Comparison of ENCODE assay signal across 28 cellular contexts in the genomic region with DNA sequence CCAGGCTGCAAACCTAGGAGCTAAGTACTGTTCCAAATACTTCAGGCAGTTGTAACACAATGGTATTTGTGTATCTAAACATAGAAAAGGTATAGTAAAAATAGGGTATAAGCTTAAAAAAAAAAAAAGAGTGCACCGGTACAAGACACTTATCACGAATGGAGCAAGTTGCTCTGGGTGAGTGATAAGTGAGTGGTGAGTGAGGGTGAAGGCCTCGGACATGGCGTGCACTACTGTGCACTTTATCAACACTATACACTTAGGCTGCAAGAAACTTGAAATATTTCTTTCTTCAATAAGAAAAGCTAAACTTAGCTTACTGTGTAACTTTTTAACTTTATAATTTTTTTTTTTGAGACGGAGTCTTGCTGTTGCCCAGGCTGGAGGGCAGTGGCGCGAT.
"Had no signal": no experiment of that assay in that cellular context is flagged by ENCODE, and none has a peak within 500 bp of the region (broad histone marks: within the 10 kb centered on the region; RNA-seq: fewer than 3 reads in every experiment).

No MANE protein-coding gene starts in this region.

- H3K36me3 Mint-ChIP-seq: stimulated activated effector memory CD8-positive, alpha-beta T cell treated with anti-CD3 and anti-CD28 coated beads, Interleukin-12 subunit alpha, Interleukin-12 subunit beta, amount 100 ng/mL, for 72 hours; stimulated activated memory B cell treated with anti-CD40 and anti-IgM and Interleukin-4, amounts not matched to agents 10 μg/mL and 1 μg/mL and 100 μg/mL, for 72 hours; stimulated activated naive B cell treated with anti-CD40 and anti-IgM and Interleukin-4, amounts not matched to agents 10 μg/mL and 1 μg/mL and 100 μg/mL, for 72 hours; type B pancreatic cell had no signal

- H3K27me3 ChIP-seq: testis, thyroid gland, upper lobe of left lung, upper lobe of right lung, uterus, vagina had no signal

- H3K4me1 Mint-ChIP-seq: stimulated activated memory B cell treated with anti-CD40 and anti-IgM and Interleukin-4, amounts not matched to agents 10 μg/mL and 1 μg/mL and 100 μg/mL, for 72 hours; stimulated activated naive B cell treated with anti-CD40 and anti-IgM and Interleukin-4, amounts not matched to agents 10 μg/mL and 1 μg/mL and 100 μg/mL, for 72 hours had no signal

- H3K27ac ChIP-seq: stomach, suprapubic skin, testis, thoracic aorta, thyroid gland, tibial artery, tibial nerve, transverse colon, upper lobe of left lung, upper lobe of right lung, uterus, vagina had no signal

- H3K4me3 ChIP-seq: stomach, suprapubic skin, testis, thoracic aorta, thyroid gland, tibial artery, tibial nerve, transverse colon, upper lobe of left lung, upper lobe of right lung, uterus, vagina had no signal

- H3K27ac Mint-ChIP-seq: stimulated activated effector memory CD8-positive, alpha-beta T cell treated with anti-CD3 and anti-CD28 coated beads, Interleukin-12 subunit alpha, Interleukin-12 subunit beta, amount 100 ng/mL, for 72 hours; stimulated activated memory B cell treated with anti-CD40 and anti-IgM and Interleukin-4, amounts not matched to agents 10 μg/mL and 1 μg/mL and 100 μg/mL, for 72 hours; stimulated activated naive B cell treated with anti-CD40 and anti-IgM and Interleukin-4, amounts not matched to agents 10 μg/mL and 1 μg/mL and 100 μg/mL, for 72 hours; stimulated activated naive CD8-positive, alpha-beta T cell treated with anti-CD3 and anti-CD28 coated beads, Interleukin-15, amount 100 ng/mL, for 72 hours; stimulated activated naive CD8-positive, alpha-beta T cell treated with anti-CD3 and anti-CD28 coated beads, Interleukin-15, Interleukin-2, amounts not matched to agents 100 ng/mL and 50 ng/mL, for 24 hours; type B pancreatic cell had no signal

- H3K4me3 Mint-ChIP-seq: stimulated activated effector memory CD8-positive, alpha-beta T cell treated with anti-CD3 and anti-CD28 coated beads, Interleukin-12 subunit alpha, Interleukin-12 subunit beta, amount 100 ng/mL, for 72 hours; stimulated activated memory B cell treated with anti-CD40 and anti-IgM and Interleukin-4, amounts not matched to agents 10 μg/mL and 1 μg/mL and 100 μg/mL, for 72 hours; stimulated activated naive B cell treated with anti-CD40 and anti-IgM and Interleukin-4, amounts not matched to agents 10 μg/mL and 1 μg/mL and 100 μg/mL, for 72 hours; stimulated activated naive CD8-positive, alpha-beta T cell treated with anti-CD3 and anti-CD28 coated beads, Interleukin-15, amount 100 ng/mL, for 72 hours; stimulated activated naive CD8-positive, alpha-beta T cell treated with anti-CD3 and anti-CD28 coated beads, Interleukin-15, Interleukin-2, amounts not matched to agents 100 ng/mL and 50 ng/mL, for 24 hours; type B pancreatic cell had no signal

- DNase-seq: stimulated activated CD4-positive, alpha-beta T cell treated with anti-CD3 and anti-CD28 coated beads, Interleukin-2, amount 100 ng/mL, for 48 hours; stimulated activated CD4-positive, alpha-beta T cell treated with anti-CD3 and anti-CD28 coated beads, Interleukin-4, amount 100 ng/mL, for 1 hour; stimulated activated CD4-positive, alpha-beta T cell treated with anti-CD3 and anti-CD28 coated beads, Interleukin-4, amount 100 ng/mL, for 24 hours; stimulated activated CD4-positive, alpha-beta T cell treated with anti-CD3 and anti-CD28 coated beads, Interleukin-4, amount 100 ng/mL, for 4 hours; stimulated activated CD8-positive, alpha-beta memory T cell treated with anti-CD3 and anti-CD28 coated beads, Interleukin-4, amount 100 ng/mL, for 48 hours; stimulated activated naive B cell treated with anti-CD40 and anti-IgM and Interleukin-4, amounts not matched to agents 10 μg/mL and 1 μg/mL and 100 μg/mL, for 72 hours; stimulated activated naive CD4-positive, alpha-beta T cell; stimulated activated naive CD4-positive, alpha-beta T cell treated with Interleukin-2 at 50 U/mL for 16 hours; stimulated activated naive CD8-positive, alpha-beta T cell treated with anti-CD3 and anti-CD28 coated beads, Interleukin-15, amount 100 ng/mL, for 72 hours; stimulated activated naive CD8-positive, alpha-beta T cell treated with anti-CD3 and anti-CD28 coated beads, Interleukin-15, Interleukin-2, amounts not matched to agents 100 U/mL and 50 U/mL, for 24 hours; stomach; substantia nigra; testis; thyroid gland; tibial artery; transverse colon; trophoblast cell; upper lobe of left lung; upper lobe of right lung; uterus had no signal

- H3K9me3 Mint-ChIP-seq: stimulated activated effector memory CD8-positive, alpha-beta T cell treated with anti-CD3 and anti-CD28 coated beads, Interleukin-12 subunit alpha, Interleukin-12 subunit beta, amount 100 ng/mL, for 72 hours; stimulated activated memory B cell treated with anti-CD40 and anti-IgM and Interleukin-4, amounts not matched to agents 10 μg/mL and 1 μg/mL and 100 μg/mL, for 72 hours; stimulated activated naive B cell treated with anti-CD40 and anti-IgM and Interleukin-4, amounts not matched to agents 10 μg/mL and 1 μg/mL and 100 μg/mL, for 72 hours; stimulated activated naive CD8-positive, alpha-beta T cell treated with anti-CD3 and anti-CD28 coated beads, Interleukin-15, amount 100 ng/mL, for 72 hours; stimulated activated naive CD8-positive, alpha-beta T cell treated with anti-CD3 and anti-CD28 coated beads, Interleukin-15, Interleukin-2, amounts not matched to agents 100 ng/mL and 50 ng/mL, for 24 hours had no signal

- ATAC-seq: stimulated activated effector memory CD8-positive, alpha-beta T cell treated with anti-CD3 and anti-CD28 coated beads, Interleukin-12 subunit alpha, Interleukin-12 subunit beta, amount 100 ng/mL, for 72 hours; stimulated activated memory B cell treated with anti-CD40 and anti-IgM and Interleukin-4, amounts not matched to agents 10 μg/mL and 1 μg/mL and 100 μg/mL, for 72 hours; stimulated activated naive B cell treated with anti-CD40 and anti-IgM and Interleukin-4, amounts not matched to agents 10 μg/mL and 1 μg/mL and 100 μg/mL, for 72 hours; stimulated activated naive CD8-positive, alpha-beta T cell treated with anti-CD3 and anti-CD28 coated beads, Interleukin-15, amount 100 ng/mL, for 72 hours; stimulated activated naive CD8-positive, alpha-beta T cell treated with anti-CD3 and anti-CD28 coated beads, Interleukin-15, Interleukin-2, amounts not matched to agents 100 U/mL and 50 U/mL, for 24 hours; upper lobe of right lung had no signal

- H3K4me1 ChIP-seq: suprapubic skin, testis, thyroid gland, tibial artery, tibial nerve, upper lobe of left lung, upper lobe of right lung, uterus, vagina had no signal

- H3K9me3 ChIP-seq: stomach, suprapubic skin, testis, thoracic aorta, thyroid gland, tibial artery, tibial nerve, transverse colon, upper lobe of left lung, upper lobe of right lung, uterus, vagina had no signal
